In genomic region chr19:5360003-5360820, GRCh38 we compare ENCODE assay signal across 25 cellular contexts. TPM values are rescaled to one million over a fixed set of nuclear protein-coding genes. Genes with fewer than 3 reads are reported as not detected.
DNase-seq lines count a peak whose midpoint lies in the region; ATAC-seq, FAIRE-seq and TF ChIP-seq lines count a peak whose summit lies in the region.
"Had no signal": no experiment of that assay in that cellular context is flagged by ENCODE, and none has a peak within 500 bp of the region (broad histone marks: within the 10 kb centered on the region; RNA-seq: fewer than 3 reads in every experiment).

No MANE protein-coding gene starts in this region.

- POLR2A ChIA-PET in HepG2 (lab: Yijun Ruan, JAX), result no interaction called here
- POLR2A ChIA-PET in H1 (lab: Charles Lee; ENCODE audit: partially characterized antibody), result interaction anchor here (2.7 kb wide), 1 partner anchor 8 kb away, joined by 10 read pairs; no protein-coding TSS in a partner anchor

- H2BK20ac ChIP-seq in H1 (ENCODE audit: low read length), result no peak overlapping the region

- peaks cover 0 to 1% of the 10 kb centered on the region in 2 experiments; a peak in 1 of 5 replicates for H3K27me3 ChIP-seq in HepG2 (ENCODE audit: control insufficient read depth in 1 of 2, insufficient read depth in 2 of 2, low read length in 2 of 2)
- H3K27me3 ChIP-seq in right lobe of liver, result no peaks in the 10 kb centered on the region
- H3K27me3 ChIP-seq in H1 (replicated peaks in 1 of 4; ENCODE audit: control insufficient read depth in 3 of 4, extremely low read depth in 1 of 4, insufficient read depth in 3 of 4, low read length in 3 of 4), result peaks cover 0 to 3% (median 0%) of the 10 kb centered on the region in 4 experiments; a peak in 1 of 7 replicates

- TF ChIP-seq RAD21 in HepG2 (CRISPR knock-in tag; IDR thresholded peaks at IDR 0.05), result no peak
- no peak for TF ChIP-seq RAD21 in H1 (IDR thresholded peaks at IDR 0.05 in 1 of 2, conservative IDR thresholded peaks at IDR 0.05 in 1 of 2; ENCODE audit: low read depth in 2 of 2, low read length in 2 of 2)

- TF ChIP-seq POLR2A in HepG2 (IDR thresholded peaks at IDR 0.05; ENCODE audit: insufficient read depth in 1 of 2, low read depth in 2 of 2, low read length in 2 of 2) (no peak), right lobe of liver (IDR thresholded peaks at IDR 0.05) (no peak), H1 (IDR thresholded peaks at IDR 0.05; ENCODE audit: control extremely low read depth in 1 of 2, low read depth in 2 of 2, low read length in 2 of 2) (no peak)

- in situ Hi-C loops in HepG2 (cut with HindIII; ENCODE audit: extremely low pct_ligation_motif_present, low pct_unique_long_range_greater_than_20kb), result no loop called here

- no peak overlapping the region for H3K4me2 ChIP-seq in HepG2 (ENCODE audit: low read depth, low read length)
- H3K4me2 ChIP-seq in H1 (ENCODE audit: insufficient read depth in 1 of 2, low read depth in 2 of 2, low read length in 2 of 2), result no peak overlapping the region

- H3K36me3 ChIP-seq in HepG2 (replicated peaks in 1 of 2; ENCODE audit: control insufficient read depth in 1 of 2, insufficient read depth in 2 of 2, low read length in 2 of 2) (no peaks in the 10 kb centered on the region), right lobe of liver (no peaks in the 10 kb centered on the region), H1 (ENCODE audit: control insufficient read depth in 2 of 4, insufficient read depth in 4 of 4, low read length in 3 of 4) (no peaks in the 10 kb centered on the region)

- H2BK120ac ChIP-seq in H1 (replicated peaks; ENCODE audit: low read depth, low read length), result no peak overlapping the region

- no peak overlapping the region for H2BK12ac ChIP-seq in H1 (ENCODE audit: low read depth, low read length)

- TF ChIP-seq EP300 in HepG2 (IDR thresholded peaks at IDR 0.05; ENCODE audit: low read depth in 2 of 2, low read length in 2 of 2), result no peak
- TF ChIP-seq EP300 in HepG2 (CRISPR knock-in tag; IDR thresholded peaks at IDR 0.05; ENCODE audit: borderline replicate concordance), result no peak
- TF ChIP-seq EP300 in H1 (IDR thresholded peaks at IDR 0.05; ENCODE audit: borderline replicate concordance in 1 of 2, low read depth in 2 of 2, low read length in 2 of 2), result no peak

- H3K9ac ChIP-seq in HepG2 (ENCODE audit: insufficient read depth, low read depth, low read length) (no peak overlapping the region), H1 (replicated peaks in 1 of 4; ENCODE audit: extremely low read depth in 1 of 4, low read depth in 3 of 4, low read length in 3 of 4) (no peak overlapping the region)

- no peak overlapping the region for H4K91ac ChIP-seq in H1 (replicated peaks; ENCODE audit: insufficient read length, low read length)

- H3K4me1 ChIP-seq in HepG2 (ENCODE audit: insufficient read depth, low read length) (peaks cover 23% of the 10 kb centered on the region), right lobe of liver (no peaks in the 10 kb centered on the region), H1 (replicated peaks in 1 of 4; ENCODE audit: control insufficient read depth in 3 of 4, insufficient read depth in 4 of 4, low read length in 3 of 4) (peaks cover 0 to 4% (median 3%) of the 10 kb centered on the region in 4 experiments; a peak in 5 of 7 replicates)

- peak overlapping the region; percentile 20; the same call in 1 of the 2 replicates for H4K8ac ChIP-seq in H1 (ENCODE audit: extremely low read depth, insufficient read depth, low read length)

- H3K4ac ChIP-seq in H1 (replicated peaks; ENCODE audit: insufficient read length, low read depth, low read length), result no peak overlapping the region

- no peaks in the 10 kb centered on the region for H4K20me1 ChIP-seq in HepG2 (ENCODE audit: insufficient read depth, low read length)
- no peaks in the 10 kb centered on the region for H4K20me1 ChIP-seq in H1 (replicated peaks in 1 of 2; ENCODE audit: control insufficient read depth in 1 of 2, insufficient read depth in 2 of 2, low read length in 2 of 2)

- no peak for DNase-seq in HepG2 (ENCODE audit: low spot score)
- no peak for DNase-seq in right lobe of liver
- peak; percentile 66 to 93 for DNase-seq in NCI-H446 (lab: John Stamatoyannopoulos, UW)
- no peak for DNase-seq in H1 (ENCODE audit: low read depth in 1 of 2, low spot score in 2 of 2)
- DNase-seq in NCI-H1105 treated with DMSO at 0.1 percent for 48 hours (lab: John Stamatoyannopoulos, UW), result no peak
- DNase-seq in cortex of kidney (lab: John Stamatoyannopoulos, UW), result no peak
- no peak for DNase-seq in RPMI8226
- DNase-seq: activated naive CD4-positive, alpha-beta T cell treated with Interleukin-2 at 50 U/mL for 16 hours; activated T-cell treated with anti-CD3 and anti-CD28 coated beads, Interleukin-2, amount 50 U/mL, for 4 hours; amygdala; caudate nucleus; HFFc6; immature natural killer cell; left ventricle myocardium superior; midbrain; NCI-H1436 treated with DMSO at 0.1 percent for 48 hours; NCI-H2171 treated with DMSO at 0.1 percent for 48 hours; NCI-H82; nephron progenitor cell; OCI-M1; SHP77 treated with DMSO at 0.1 percent for 48 hours had no signal

- no peak overlapping the region for H3K27ac ChIP-seq in HepG2 (ENCODE audit: extremely low read length, insufficient read depth, low read length)
- no peak overlapping the region for H3K27ac ChIP-seq in right lobe of liver
- H3K27ac ChIP-seq in H1 (ENCODE audit: low read depth, low read length), result no peak overlapping the region
- H3K27ac ChIP-seq: C4-2B, dorsolateral prefrontal cortex had no signal

- no peaks in the 10 kb centered on the region for H3K79me1 ChIP-seq in H1 (ENCODE audit: low read depth, low read length)

- intact Hi-C loops in HepG2 (cut with micrococcal nuclease; ENCODE audit: unreplicated experiment) (no loop called here), right lobe of liver (cut with DNase I) (no loop called here)

- H3K9me3 ChIP-seq in HepG2 (ENCODE audit: low read length) (no peaks in the 10 kb centered on the region), right lobe of liver (no peaks in the 10 kb centered on the region), H1 (ENCODE audit: insufficient read depth in 2 of 2, low read depth in 1 of 2, low read length in 1 of 2) (no peaks in the 10 kb centered on the region)

- H3K79me2 ChIP-seq in HepG2 (ENCODE audit: insufficient read depth, low read length) (no peaks in the 10 kb centered on the region), H1 (ENCODE audit: control insufficient read depth in 1 of 2, insufficient read depth in 2 of 2, low read length in 2 of 2) (no peaks in the 10 kb centered on the region)

- FAIRE-seq in HepG2 (lab: Jason Lieb, UNC) (no peak), H1 (lab: Jason Lieb, UNC) (no peak)
- FAIRE-seq: TTC549 had no signal

- no peaks in the 10 kb centered on the region for H3K23me2 ChIP-seq in H1 (ENCODE audit: low read depth, low read length)

- no peak overlapping the region for H3K23ac ChIP-seq in H1 (ENCODE audit: insufficient read length)

- 24% methylated on average over 9 of the region's 9 CpGs for WGBS in HepG2 (ENCODE audit: low lambda C conversion rate)
- WGBS in right lobe of liver (ENCODE audit: insufficient coverage, low coverage, low lambda C conversion rate, missing lambda C conversion rate), result 46% methylated on average over 4 of the region's 9 CpGs
- WGBS in H1 (ENCODE audit: extremely low coverage in 1 of 2, insufficient coverage in 1 of 2, insufficient read length in 1 of 2, insufficient replicate concordance in 2 of 2, low coverage in 1 of 2, low lambda C conversion rate in 2 of 2, missing lambda C conversion rate in 1 of 2), 2 experiments, result 80% methylated on average over 9 of the region's 9 CpGs; no CpG with 5 or more reads in 1 of the 2 experiments

- H2BK15ac ChIP-seq in H1 (ENCODE audit: low read length), result no peak overlapping the region

- no peak overlapping the region for H2AK5ac ChIP-seq in H1 (ENCODE audit: low read depth, low read length)

- no peak overlapping the region for H3K56ac ChIP-seq in H1 (replicated peaks; ENCODE audit: insufficient read length, low read depth, low read length)

- no peak for ATAC-seq in HepG2
- ATAC-seq in right lobe of liver, result no peak
- no peak for ATAC-seq in HG03457 (IDR thresholded peaks at IDR 0.05; ENCODE audit: unreplicated experiment)
- ATAC-seq: activated T-cell treated with anti-CD3 and anti-CD28 coated beads, Interleukin-2, amount 50 U/mL, for 4 hours; left ventricle myocardium superior had no signal

- TF ChIP-seq CTCF in HepG2 (CRISPR knock-in tag; IDR thresholded peaks at IDR 0.05) (no peak), right lobe of liver (IDR thresholded peaks at IDR 0.05) (no peak), H1 (IDR thresholded peaks at IDR 0.05; ENCODE audit: control extremely low read depth in 1 of 3, insufficient read depth in 1 of 3, low read depth in 1 of 3, low read length in 3 of 3) (no peak)

- H3K18ac ChIP-seq in H1 (ENCODE audit: extremely low read depth, low read length), result no peak overlapping the region

- CTCF ChIA-PET in HepG2 (lab: Yijun Ruan, JAX; ENCODE audit: low intra/inter-chr PET ratio, low total read pairs) (no interaction called here), H1 (lab: Charles Lee; ENCODE audit: partially characterized antibody) (interaction anchor here (2.0 kb wide), 1 partner anchor 18 kb away, joined by 6 read pairs; no protein-coding TSS in a partner anchor)

- H3K4me3 ChIP-seq in HepG2 (replicated peaks in 1 of 3; ENCODE audit: insufficient read depth in 1 of 3, low read depth in 2 of 3, low read length in 3 of 3) (no peak overlapping the region), right lobe of liver (no peak overlapping the region), H1 (ENCODE audit: extremely low read depth in 1 of 4, insufficient read depth in 2 of 4, low read depth in 3 of 4, low read length in 4 of 4) (no peak overlapping the region)
- H3K4me3 ChIP-seq: dorsolateral prefrontal cortex had no signal

- BruUV-seq in HepG2 (replicated peaks; lab: Mats Ljungman, UMichigan), result no TSS peak

- no peak overlapping the region for H2BK5ac ChIP-seq in H1 (ENCODE audit: low read depth, low read length)

- no peak overlapping the region for H3K14ac ChIP-seq in H1 (ENCODE audit: insufficient read length)

- H2AFZ ChIP-seq in HepG2 (ENCODE audit: low read length) (no peak overlapping the region), H1 (ENCODE audit: low read length) (no peak overlapping the region)

- no peak overlapping the region for H4K5ac ChIP-seq in H1 (ENCODE audit: insufficient read length, low read depth, low read length)

RNA-seq across cellular contexts. Expression of gene PTPRS, which starts 19.6 kb away (rescaled TPM):
- total RNA-seq in HepG2 (2016; rRNA removed; fragmentation: Illumina TruSeq; extraction: Trizol), result 21.3 and 32.7 TPM in 2 replicates
- 8.8 and 10.2 TPM in 2 replicates for total RNA-seq in HepG2 (2016; cell fraction: cytosol; rRNA removed; fragmentation: Illumina TruSeq; extraction: Trizol; ENCODE audit: low read depth)
- total RNA-seq in HepG2 (2016; cell fraction: insoluble cytoplasmic fraction; rRNA removed; fragmentation: Illumina TruSeq; extraction: Trizol), result 17.7 and 32.1 TPM in 2 replicates
- total RNA-seq in HepG2 (2016; cell fraction: membrane; rRNA removed; fragmentation: Illumina TruSeq; extraction: Trizol), result 21.8 and 23.0 TPM in 2 replicates
- 57.4 and 62.6 TPM in 2 replicates for total RNA-seq in HepG2 (2016; cell fraction: nucleus; rRNA removed; fragmentation: Illumina TruSeq; extraction: Trizol)
- 43.9 and 63.5 TPM in 2 replicates for polyA plus RNA-seq in HepG2 (2011; rRNA removed)
- polyA plus RNA-seq in HepG2 (2011; cell fraction: cytosol; rRNA removed), result 36.8 and 40.6 TPM in 2 replicates
- 194 and 221 TPM in 2 replicates for polyA plus RNA-seq in HepG2 (2011; cell fraction: nucleus; rRNA removed)
- polyA plus RNA-seq in HepG2 (2012), result 24.6 and 49.4 TPM in 2 replicates
- 4.6 and 4.7 TPM in 2 replicates for polyA plus RNA-seq in HepG2 (2016; cell fraction: cytosol; fragmentation: Illumina TruSeq; extraction: Trizol; ENCODE audit: low read depth)
- 8.4 and 10.5 TPM in 2 replicates for polyA plus RNA-seq in HepG2 (2016; cell fraction: insoluble cytoplasmic fraction; fragmentation: Illumina TruSeq; extraction: Trizol; ENCODE audit: low read depth)
- 5.1 and 5.2 TPM in 2 replicates for polyA plus RNA-seq in HepG2 (2016; cell fraction: membrane; fragmentation: Illumina TruSeq; extraction: Trizol; ENCODE audit: low read depth)
- 68.7 and 77.5 TPM in 2 replicates for polyA plus RNA-seq in HepG2 (2016; cell fraction: nucleus; fragmentation: Illumina TruSeq; extraction: Trizol; ENCODE audit: insufficient read depth, low read depth)
- 65.7 and 175 TPM in 2 replicates for polyA minus RNA-seq in HepG2 (2011; rRNA and poly(A)+ RNA removed; ENCODE audit: low replicate concordance)
- 79.6 and 103 TPM in 2 replicates for polyA minus RNA-seq in HepG2 (2011; cell fraction: cytosol; rRNA and poly(A)+ RNA removed)
- 55.6 and 71.9 TPM in 2 replicates for polyA minus RNA-seq in HepG2 (2011; cell fraction: nucleus; rRNA and poly(A)+ RNA removed)
- 10 to 100 TPM in 5 of 6 experiments, 1 to 10 TPM in 1; 6.1 to 39.9 (median 22.1) TPM for total RNA-seq in right lobe of liver
- 218 and 223 TPM in 2 replicates for total RNA-seq in H1 (2021; fragmentation: NEBNext Ultra II Directional; extraction: Animal tissue kit (Norgen Biotek cat#: 25700))
- polyA plus RNA-seq in H1 (2011; rRNA removed), result 96.8 and 146 TPM in 2 replicates
- 87.7 TPM for polyA plus RNA-seq in H1 (2011; cell fraction: cytosol; rRNA removed)
- polyA plus RNA-seq in H1 (2011; cell fraction: nucleus; rRNA removed), result 278 TPM
- polyA plus RNA-seq in H1 (2012, experiment 1 of 2), result 73.0 to 132 TPM (median 116 TPM) in 4 replicates
- polyA plus RNA-seq in H1 (2012, experiment 2 of 2), result 60.0 TPM
- polyA plus RNA-seq in H1 (2013, experiment 1 of 2), result 124 TPM
- 122 TPM for polyA plus RNA-seq in H1 (2013, experiment 2 of 2)
- 192 and 241 TPM in 2 replicates for polyA minus RNA-seq in H1 (2011; rRNA and poly(A)+ RNA removed)
- polyA minus RNA-seq in H1 (2011; cell fraction: cytosol; rRNA and poly(A)+ RNA removed), result 212 TPM
- polyA minus RNA-seq in H1 (2011; cell fraction: nucleus; rRNA and poly(A)+ RNA removed), result 157 TPM

Comparison
In these comparisons a context has a peak if more than half of its experiments do, and no peak if none do; other contexts are left out.
1. DNase-seq: peak in NCI-H446 (2 of 2); none in HepG2 (single experiment), right lobe of liver (0 of 3), H1 (0 of 2), NCI-H1105 treated with DMSO at 0.1 percent for 48 hours (single experiment), cortex of kidney (single experiment) and RPMI8226 (single experiment).